20 cellular contexts compared by ENCODE assay signal in genomic region chr14:61463664-61464063, GRCh38.
DNase-seq lines count a peak whose midpoint lies in the region; ATAC-seq and TF ChIP-seq lines count a peak whose summit lies in the region.
"Had no signal": no experiment of that assay in that cellular context is flagged by ENCODE, and none has a peak within 500 bp of the region (broad histone marks: within the 10 kb centered on the region; RNA-seq: fewer than 3 reads in every experiment).

No MANE protein-coding gene starts in this region.

- CTCF ChIA-PET in PC-3 (lab: Charles Lee) = no interaction called here

- H3K4me3 ChIP-seq in heart left ventricle = no peak overlapping the region
- H3K4me3 ChIP-seq in heart right ventricle = no peak overlapping the region
- no peak overlapping the region for H3K4me3 ChIP-seq in PC-3 (ENCODE audit: low read length)
- no peak overlapping the region for H3K4me3 ChIP-seq in brain microvascular endothelial cell (ENCODE audit: low read depth, low read length)
- H3K4me3 ChIP-seq in spleen = no peak overlapping the region
- H3K4me3 ChIP-seq: breast epithelium, coronary artery had no signal

- no peak for TF ChIP-seq CTCF in heart left ventricle (IDR thresholded peaks at IDR 0.05)
- TF ChIP-seq CTCF in heart right ventricle (IDR thresholded peaks at IDR 0.05) = no peak
- no peak for TF ChIP-seq CTCF in PC-3 (conservative IDR thresholded peaks at IDR 0.05; ENCODE audit: low read depth, low read length)
- TF ChIP-seq CTCF in brain microvascular endothelial cell (IDR thresholded peaks at IDR 0.05; ENCODE audit: low read depth, low read length, missing control alignments) = no peak
- TF ChIP-seq CTCF in spleen (IDR thresholded peaks at IDR 0.05 in 8 of 11, conservative IDR thresholded peaks at IDR 0.05 in 3 of 11) = no peak

- in situ Hi-C loops in brain microvascular endothelial cell (cut with HindIII; ENCODE audit: low pct_ligation_motif_present, low sequenced_read_pairs) = loop anchor here (10.0 to 25.0 kb wide), 2 partner anchors 249 to 371 kb away; no protein-coding TSS in a partner anchor

- no peaks in the 10 kb centered on the region for H4K20me1 ChIP-seq in PC-3 (ENCODE audit: low read length)

- no peak overlapping the region for H3K4me2 ChIP-seq in PC-3 (ENCODE audit: low read length)

- no peak for DNase-seq in heart left ventricle
- DNase-seq in heart right ventricle = no peak
- no peak for DNase-seq in PC-3
- no peak for DNase-seq in brain microvascular endothelial cell
- DNase-seq in mucosa of gallbladder (ENCODE audit: low spot score) = no peak
- DNase-seq in DMS53 treated with DMSO at 0.1 percent for 48 hours (lab: John Stamatoyannopoulos, UW; ENCODE audit: unreplicated experiment) = no peak
- no peak for DNase-seq in spleen
- DNase-seq: activated B cell treated with CpG ODN at 0.5 μM for 24 hours; activated CD4-positive, alpha-beta memory T cell treated with anti-CD3 and anti-CD28 coated beads for 36 hours; activated T-cell treated with anti-CD3 and anti-CD28 coated beads for 4 hours; mesendoderm; MM.1S; natural killer cell; NCI-H1417 treated with DMSO at 0.1 percent for 48 hours; NCI-H510A treated with DMSO at 0.1 percent for 48 hours; T-helper 9 cell had no signal

- peaks cover 5% of the 10 kb centered on the region; the same call in 1 of the 2 replicates for H3K79me2 ChIP-seq in PC-3 (ENCODE audit: low read length)

- H3K27me3 ChIP-seq in heart left ventricle (no peaks in the 10 kb centered on the region), heart right ventricle (no peaks in the 10 kb centered on the region), PC-3 (ENCODE audit: low read length) (no peaks in the 10 kb centered on the region), brain microvascular endothelial cell (replicated peaks) (no peaks in the 10 kb centered on the region), spleen (replicated peaks in 1 of 7) (no peaks in the 10 kb centered on the region)
- H3K27me3 ChIP-seq: breast epithelium had no signal

- intact Hi-C loops in heart left ventricle (cut with DNase I) (loop anchor here in 8 of 10 donors (2.0 to 10.0 kb wide), 6 partner anchors 267 to 664 kb away; partner anchors contain the start of gene SNAPC1 (in 3 of the 8)), heart right ventricle (cut with DNase I) (loop anchor here in 9 of 10 donors (2.0 to 10.0 kb wide), 6 partner anchors 166 to 374 kb away; partner anchors contain the start of gene SNAPC1 (in 3 of the 9)), PC-3 (cut with micrococcal nuclease) (no loop called here), spleen (cut with DNase I; ENCODE audit: low total_unique reads) (loop anchor here (10.0 kb wide), 2 partner anchors 261 to 651 kb away; no protein-coding TSS in a partner anchor)

- H3K36me3 ChIP-seq in heart left ventricle (peaks cover 0 to 17% (median 3%) of the 10 kb centered on the region in 9 donors), heart right ventricle (peaks cover 0 to 22% (median 1%) of the 10 kb centered on the region in 9 donors), PC-3 (ENCODE audit: low read depth, low read length) (0 out of 2 replicates have a peak, but pooled peaks cover 2% of the 10 kb centered on the region), brain microvascular endothelial cell (replicated peaks) (no peaks in the 10 kb centered on the region), spleen (peaks cover 0 to 56% (median 12%) of the 10 kb centered on the region in 6 donors)
- H3K36me3 ChIP-seq: breast epithelium had no signal

- peak overlapping the region in 8 of 12 donors; percentile 7 to 65 (median 24) for H3K27ac ChIP-seq in heart left ventricle
- H3K27ac ChIP-seq in heart right ventricle = peak overlapping the region in 4 of 10 donors; percentile 51 to 74 (median 54)
- H3K27ac ChIP-seq in PC-3 (ENCODE audit: low read length) = peak overlapping the region; percentile 76
- peak overlapping the region; percentile 97 for H3K27ac ChIP-seq in brain microvascular endothelial cell
- no peak overlapping the region for H3K27ac ChIP-seq in spleen
- H3K27ac ChIP-seq: breast epithelium, coronary artery had no signal

- H3F3A ChIP-seq in PC-3 (ENCODE audit: low read length, unreplicated experiment) = no peaks in the 10 kb centered on the region

- H2AFZ ChIP-seq in PC-3 (ENCODE audit: low read length) = no peak overlapping the region

- WGBS in heart left ventricle, 4 donors = 70 to 92% (median 84%) methylated on average over 2 of the region's 2 CpGs
- 73 to 91% methylated on average over 2 of the region's 2 CpGs for whole genome bisulfite sequencing in heart right ventricle, 2 donors
- 95 to 100% (median 96%) methylated on average over 2 of the region's 2 CpGs for WGBS in spleen, 5 donors

- H3K9me3 ChIP-seq in heart left ventricle (peaks cover 0 to 6% (median 0%) of the 10 kb centered on the region in 12 donors), heart right ventricle (peaks cover 0 to 7% (median 0%) of the 10 kb centered on the region in 11 donors), PC-3 (ENCODE audit: low read length) (no peaks in the 10 kb centered on the region), spleen (peaks cover 0 to 7% (median 0%) of the 10 kb centered on the region in 8 donors)
- H3K9me3 ChIP-seq: breast epithelium had no signal

- H3K4me1 ChIP-seq in heart left ventricle (peaks cover 3 to 52% (median 44%) of the 10 kb centered on the region in 12 donors), heart right ventricle (peaks cover 2 to 61% (median 51%) of the 10 kb centered on the region in 9 donors), PC-3 (ENCODE audit: insufficient read depth, low read length) (peaks cover 46% of the 10 kb centered on the region), spleen (peaks cover 11 to 69% (median 38%) of the 10 kb centered on the region in 6 donors)
- H3K4me1 ChIP-seq: breast epithelium had no signal

- no peak for ATAC-seq in heart left ventricle
- no peak for ATAC-seq in heart right ventricle
- ATAC-seq in PC-3 = no peak
- no peak for ATAC-seq in GM18517 (IDR thresholded peaks at IDR 0.05; ENCODE audit: unreplicated experiment)
- ATAC-seq: HCT116, natural killer cell had no signal

- TF ChIP-seq POLR2A in heart left ventricle (IDR thresholded peaks at IDR 0.05) (no peak), spleen (IDR thresholded peaks at IDR 0.05) (no peak)

- no TSS peak for BruUV-seq in PC-3 (replicated peaks; lab: Mats Ljungman, UMichigan)

- 0 out of 2 replicates have a peak overlapping the region, but pooled peaks have one; percentile 51 for H3K9ac ChIP-seq in PC-3 (ENCODE audit: low read length)

- H3K9me2 ChIP-seq in PC-3 (replicated peaks; ENCODE audit: low read length) = no peaks in the 10 kb centered on the region

- POLR2A ChIA-PET in PC-3 (lab: Charles Lee; ENCODE audit: unreplicated experiment) = no interaction called here

Comparison
In these comparisons a context has a peak if more than half of its experiments do, and no peak if none do; other contexts are left out.
1. H3K27ac ChIP-seq: peak in heart left ventricle (8 of 12), PC-3 (single experiment) and brain microvascular endothelial cell (single experiment); none in spleen (0 of 8).